In genomic region chr3:62919784-62920183, GRCh38 we compare ENCODE assay signal across 31 cellular contexts. TPM values are rescaled to one million over a fixed set of nuclear protein-coding genes. Genes with fewer than 3 reads are reported as not detected.
"Had no signal": no experiment of that assay in that cellular context is flagged by ENCODE, and none has a peak within 500 bp of the region (broad histone marks: within the 10 kb centered on the region; RNA-seq: fewer than 3 reads in every experiment).

No MANE protein-coding gene starts in this region.

- H3K27me3 Mint-ChIP-seq: dendritic cell treated with granulocyte-macrophage colony-stimulating factor and Interleukin-4, amounts not matched to agents 40 ng/mL and 50 ng/mL, for 4 days had no signal

- H3K27ac Mint-ChIP-seq: dendritic cell treated with granulocyte-macrophage colony-stimulating factor and Interleukin-4, amounts not matched to agents 40 ng/mL and 50 ng/mL, for 4 days; immature natural killer cell; mesothelial cell of epicardium; naive thymus-derived CD8-positive, alpha-beta T cell had no signal

- FAIRE-seq: kidney had no signal

- H3K4me3 Mint-ChIP-seq: dendritic cell treated with granulocyte-macrophage colony-stimulating factor and Interleukin-4, amounts not matched to agents 40 ng/mL and 50 ng/mL, for 4 days; immature natural killer cell; mesothelial cell of epicardium; naive B cell; naive thymus-derived CD8-positive, alpha-beta T cell had no signal

- H3K36me3 ChIP-seq: colonic mucosa, esophagus squamous epithelium, gastrocnemius medialis, heart right ventricle, left lung, lower lobe of right lung had no signal

- H3K27ac ChIP-seq: colonic mucosa, epithelial cell of prostate, esophagus squamous epithelium, gastrocnemius medialis, heart right ventricle, left lung, lower lobe of right lung had no signal

- H3K4me3 ChIP-seq: colonic mucosa, esophagus squamous epithelium, gastrocnemius medialis, heart right ventricle, left lung, lower lobe of right lung, mucosa of descending colon had no signal

- H3K9me3 ChIP-seq: colonic mucosa, esophagus squamous epithelium, gastrocnemius medialis, heart right ventricle, lower lobe of right lung, mucosa of descending colon had no signal

- DNase-seq: colonic mucosa; cortex of kidney; effector CD8-positive, alpha-beta T cell; erythroblast; esophagus squamous epithelium; foreskin fibroblast; foreskin melanocyte; gastrocnemius medialis; glutamatergic neuron; head of caudate nucleus; heart right ventricle; hippocampal formation; immature natural killer cell; islet precursor cell; kidney; kidney glomerular epithelial cell; left lung; left ventricle myocardium superior; lower lobe of right lung; mesenchymal stem cell; mucosa of descending colon; naive B cell; naive thymus-derived CD8-positive, alpha-beta T cell had no signal

- H3K36me3 Mint-ChIP-seq: mesothelial cell of epicardium, naive B cell had no signal

- ATAC-seq: esophagus mucosa; gastrocnemius medialis; heart right ventricle; left lung; left ventricle myocardium superior; lower lobe of right lung; mucosa of descending colon; naive thymus-derived CD8-positive, alpha-beta T cell had no signal

- H3K27me3 ChIP-seq: colonic mucosa, esophagus squamous epithelium, gastrocnemius medialis, heart right ventricle, left lung had no signal

- H3K4me1 ChIP-seq: colonic mucosa, esophagus squamous epithelium, gastrocnemius medialis, heart right ventricle, left lung, lower lobe of right lung had no signal

- H3K4me1 Mint-ChIP-seq: immature natural killer cell; naive B cell; naive thymus-derived CD8-positive, alpha-beta T cell had no signal

RNA-seq across cellular contexts. Expression of gene CADPS, which starts 44.6 kb away (rescaled TPM):
- total RNA-seq: dermis microvascular lymphatic vessel endothelial cell; glomerular endothelial cell; lung microvascular endothelial cell; myocyte; naive thymus-derived CD8-positive, alpha-beta T cell had no signal
- polyA plus RNA-seq: immature natural killer cell; naive thymus-derived CD8-positive, alpha-beta T cell had no signal
